In the genomic region with DNA sequence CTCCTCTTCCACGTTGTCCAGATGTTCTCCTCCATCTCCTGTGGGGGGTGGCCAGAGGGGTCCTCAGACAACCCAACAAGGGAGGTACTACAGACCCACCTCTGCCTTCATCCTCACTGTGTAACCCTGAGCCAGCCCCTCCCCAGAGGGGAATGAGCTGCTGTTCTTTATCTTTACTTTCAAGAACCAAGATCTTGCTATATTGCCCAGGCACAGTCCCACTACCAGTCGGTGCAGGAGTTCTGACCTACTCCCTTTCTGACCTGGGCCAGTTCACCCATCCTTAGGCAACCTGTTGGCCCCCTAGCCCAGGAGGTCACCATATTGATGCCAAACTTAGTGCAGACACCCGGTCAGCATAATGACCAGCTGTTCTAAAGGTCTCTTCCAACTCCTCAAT, we compare ENCODE assay signal across 20 cellular contexts.
"Had no signal": no experiment of that assay in that cellular context is flagged by ENCODE, and none has a peak within 500 bp of the region (broad histone marks: within the 10 kb centered on the region; RNA-seq: fewer than 3 reads in every experiment).

No MANE protein-coding gene starts in this region.

- DNase-seq: KBM-7, NCI-H1092, NCI-H1105 treated with DMSO at 0.1 percent for 48 hours, NCI-H1417 treated with DMSO at 0.1 percent for 48 hours, NCI-H146, NCI-H1694 treated with DMSO at 0.1 percent for 48 hours, NCI-H1930, NCI-H2081, NCI-H2107, NCI-H2227 treated with DMSO at 0.1 percent for 48 hours, NCI-H524 treated with DMSO at 0.1 percent for 48 hours, NCI-H69, NCI-H774, Right ventricle myocardium superior, RPMI8226, SIG-M5 had no signal

- H3K36me3 ChIP-seq: SJSA1 had no signal

- H3K4me3 Mint-ChIP-seq: IgD-negative memory B cell had no signal

- H3K9me3 Mint-ChIP-seq: IgD-negative memory B cell had no signal

- H3K9me3 ChIP-seq: SJSA1 had no signal

- H3K4me1 ChIP-seq: SJSA1 had no signal

- H3K27ac ChIP-seq: HL-60, SJSA1, SK-N-MC had no signal

- H3K4me3 ChIP-seq: SJSA1, SK-N-MC had no signal

- H3K4me1 Mint-ChIP-seq: IgD-negative memory B cell had no signal
